ENCODE assay signal across 22 cellular contexts in the genomic region with DNA sequence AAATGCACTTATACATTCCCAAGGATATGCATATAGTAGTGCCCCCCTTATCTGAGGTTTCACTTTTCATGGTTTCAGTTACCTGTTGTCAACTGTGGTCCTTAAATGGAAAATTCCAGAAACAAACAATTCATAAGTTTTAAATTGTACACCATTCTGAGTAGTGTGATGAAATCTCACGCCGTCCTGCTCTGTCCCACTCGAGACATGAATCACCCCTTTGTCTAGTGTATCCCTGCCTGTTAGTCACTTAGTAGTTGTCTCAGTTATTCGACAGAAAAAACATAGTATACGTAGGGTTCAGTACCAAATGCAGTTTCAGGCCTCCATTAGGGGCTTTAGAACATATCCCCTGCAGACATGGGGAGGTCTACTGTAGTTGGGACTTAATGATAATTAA. TPM values are rescaled to one million over a fixed set of nuclear protein-coding genes. Genes with fewer than 3 reads are reported as not detected.
A peak's percentile ranks its signal among the peaks of the same experiment; 100 is the strongest.
DNase-seq lines count a peak whose midpoint lies in the region; FAIRE-seq and TF ChIP-seq lines count a peak whose summit lies in the region.
"Had no signal": no experiment of that assay in that cellular context is flagged by ENCODE, and none has a peak within 500 bp of the region (broad histone marks: within the 10 kb centered on the region; RNA-seq: fewer than 3 reads in every experiment).

No MANE protein-coding gene starts in this region.

- CTCF ChIA-PET in OCI-LY7 (lab: Charles Lee; ENCODE audit: unreplicated experiment), result no interaction called here

- peaks cover 66% of the 10 kb centered on the region for H3K36me3 ChIP-seq in OCI-LY7 (ENCODE audit: insufficient read depth, low read length)
- no peaks in the 10 kb centered on the region for H3K36me3 ChIP-seq in brain microvascular endothelial cell (replicated peaks)

- H4K20me1 ChIP-seq in OCI-LY7 (ENCODE audit: insufficient read depth, low read length), result no peaks in the 10 kb centered on the region

- TF ChIP-seq CTCF in OCI-LY7 (conservative IDR thresholded peaks at IDR 0.05; ENCODE audit: low read length) (no peak), brain microvascular endothelial cell (IDR thresholded peaks at IDR 0.05; ENCODE audit: low read depth, low read length, missing control alignments) (no peak)

- no peak for FAIRE-seq in GM19239 (lab: Jason Lieb, UNC)
- FAIRE-seq: keratinocyte, small intestine had no signal

- H3K9me2 ChIP-seq in OCI-LY7 (ENCODE audit: insufficient read depth, low read length), result no peaks in the 10 kb centered on the region

- POLR2A ChIA-PET in OCI-LY7 (lab: Charles Lee), result no interaction called here

- in situ Hi-C loops in brain microvascular endothelial cell (cut with HindIII; ENCODE audit: low pct_ligation_motif_present, low sequenced_read_pairs), result no loop called here

- DNase-seq in OCI-LY7 (ENCODE audit: low spot score) (no peak), brain microvascular endothelial cell (peak; percentile 34), globus pallidus (ENCODE audit: low spot score) (peak; percentile 82), putamen (ENCODE audit: low spot score) (peak; percentile 72), NCI-H1436 treated with DMSO at 0.1 percent for 48 hours (lab: John Stamatoyannopoulos, UW) (no peak), GM19239 (ENCODE audit: insufficient read length, low spot score) (no peak), T-helper 2 cell (no peak)
- no peak for DNase-seq in activated CD4-positive, CD25-positive, alpha-beta regulatory T cell treated with anti-CD3 and anti-CD28 coated beads, Interleukin-2, amount 50 U/mL, for 72 hours
- DNase-seq: Caco-2; DMS79 treated with DMSO at 0.1 percent for 48 hours; effector memory CD8-positive, alpha-beta T cell; NCI-H1048; NCI-H187 treated with DMSO at 0.1 percent for 48 hours; NCI-H69; psoas muscle; RPMI8226; small intestine; WERI-Rb-1 had no signal

- H3K4me2 ChIP-seq in OCI-LY7 (ENCODE audit: low read length), result no peak overlapping the region

- H3K9me3 ChIP-seq in OCI-LY7 (ENCODE audit: low read length), result no peaks in the 10 kb centered on the region
- H3K9me3 ChIP-seq: psoas muscle, thoracic aorta had no signal

- intact Hi-C loops in OCI-LY7 (cut with micrococcal nuclease; ENCODE audit: unreplicated experiment), result no loop called here

- no peaks in the 10 kb centered on the region for H3K79me2 ChIP-seq in OCI-LY7 (ENCODE audit: insufficient read depth, low read depth, low read length)

- H2AFZ ChIP-seq in OCI-LY7 (ENCODE audit: low read length), result no peak overlapping the region

- H3K4me3 ChIP-seq in OCI-LY7 (ENCODE audit: low read depth, low read length, poor library complexity, severe bottlenecking) (no peak overlapping the region), brain microvascular endothelial cell (ENCODE audit: low read depth, low read length) (no peak overlapping the region)
- H3K4me3 ChIP-seq: lung, psoas muscle, thoracic aorta had no signal

- TSS peak; percentile 21 for BruUV-seq in OCI-LY7 (replicated peaks; lab: Mats Ljungman, UMichigan)

- H3K27ac ChIP-seq in OCI-LY7 (ENCODE audit: low read depth, low read length, poor library complexity, severe bottlenecking) (no peak overlapping the region), brain microvascular endothelial cell (no peak overlapping the region)
- H3K27ac ChIP-seq: HL-60, psoas muscle, thoracic aorta, WERI-Rb-1 had no signal

- H3K27me3 ChIP-seq in brain microvascular endothelial cell (replicated peaks), result no peaks in the 10 kb centered on the region

- H3K4me1 ChIP-seq in OCI-LY7 (ENCODE audit: insufficient read depth, low read length, poor library complexity, severe bottlenecking), result no peaks in the 10 kb centered on the region
- H3K4me1 ChIP-seq: Caco-2, psoas muscle had no signal

RNA-seq across cellular contexts. Expression of a gene that starts 57.0 kb away (rescaled TPM):
- total RNA-seq in OCI-LY7 (2014; rRNA removed; shearing (Covaris generic)), result not detected in 2 replicates
- total RNA-seq in OCI-LY7 (2022), result not detected in 2 replicates

Comparison
In these comparisons a context has a peak if more than half of its experiments do, and no peak if none do; other contexts are left out.
1. DNase-seq: peak in brain microvascular endothelial cell (single experiment), globus pallidus (single experiment) and putamen (single experiment); none in OCI-LY7 (single experiment), NCI-H1436 treated with DMSO at 0.1 percent for 48 hours (single experiment), GM19239 (single experiment), activated CD4-positive, CD25-positive, alpha-beta regulatory T cell treated with anti-CD3 and anti-CD28 coated beads, Interleukin-2, amount 50 U/mL, for 72 hours (single experiment) and T-helper 2 cell (0 of 5).